ENCODE assay signal across 1 cellular context in genomic region chr4:2955186-2956044, GRCh38.
TF ChIP-seq lines count a peak whose summit lies in the region.

No MANE protein-coding gene starts in this region.

TF ChIP-seq in GM12878, 131 proteins besides CTCF, POLR2A, EP300 and RAD21:
- TF ChIP-seq ZBTB33 (IDR thresholded peaks at IDR 0.05) (peak; percentile 98), SMARCA5 (IDR thresholded peaks at IDR 0.05) (0 out of 2 replicates have a peak, but pooled peaks have one; percentile 65)
